In genomic region chr19:33704271-33704670, GRCh38 we compare ENCODE assay signal across 17 cellular contexts.
DNase-seq lines count a peak whose midpoint lies in the region; ATAC-seq, FAIRE-seq and TF ChIP-seq lines count a peak whose summit lies in the region.
"Had no signal": no experiment of that assay in that cellular context is flagged by ENCODE, and none has a peak within 500 bp of the region (broad histone marks: within the 10 kb centered on the region; RNA-seq: fewer than 3 reads in every experiment).

No MANE protein-coding gene starts in this region.

- FAIRE-seq in H1 (lab: Jason Lieb, UNC) (no peak), GM19239 (lab: Jason Lieb, UNC) (no peak)
- FAIRE-seq: GM12878, GM18507 had no signal

- CTCF ChIA-PET in SK-N-SH (lab: Yijun Ruan, JAX) = interaction anchor here (0.7 to 2.7 kb wide), 13 partner anchors 11 to 469 kb away, joined by 3 to 14 read pairs (median 4); no protein-coding TSS in a partner anchor
- CTCF ChIA-PET in H1 (lab: Charles Lee; ENCODE audit: partially characterized antibody) = interaction anchor here (0.7 to 2.1 kb wide), 12 partner anchors 12 to 288 kb away, joined by 3 to 6 read pairs (median 3); no protein-coding TSS in a partner anchor

- H2BK15ac ChIP-seq in H1 (ENCODE audit: low read length) = 0 out of 2 replicates have a peak overlapping the region, but pooled peaks have one; percentile 5

- H3K14ac ChIP-seq in H1 (ENCODE audit: insufficient read length) = no peak overlapping the region

- no peak overlapping the region for H2BK120ac ChIP-seq in H1 (replicated peaks; ENCODE audit: low read depth, low read length)

- H4K91ac ChIP-seq in H1 (replicated peaks; ENCODE audit: insufficient read length, low read length) = no peak overlapping the region

- no peak overlapping the region for H2AFZ ChIP-seq in SK-N-SH (ENCODE audit: low read depth)
- H2AFZ ChIP-seq in H1 (ENCODE audit: low read length) = no peak overlapping the region

- ATAC-seq in SK-N-SH treated with all-trans-retinoic acid at 6 μM for 48 hours = no peak
- ATAC-seq: GM12878 had no signal

- TF ChIP-seq POLR2A in H1 (IDR thresholded peaks at IDR 0.05; ENCODE audit: control extremely low read depth in 1 of 2, low read depth in 2 of 2, low read length in 2 of 2) = no peak
- no peak for TF ChIP-seq POLR2A in sigmoid colon (IDR thresholded peaks at IDR 0.05)

- POLR2A ChIA-PET in SK-N-SH (lab: Yijun Ruan, JAX) (no interaction called here), H1 (lab: Charles Lee; ENCODE audit: partially characterized antibody) (interaction anchor here (0.6 to 0.7 kb wide), 2 partner anchors 67 to 176 kb away, joined by 3 to 5 read pairs; no protein-coding TSS in a partner anchor)

- H3K9me3 ChIP-seq in SK-N-SH (no peaks in the 10 kb centered on the region), H1 (ENCODE audit: insufficient read depth in 2 of 2, low read depth in 1 of 2, low read length in 1 of 2) (no peaks in the 10 kb centered on the region), sigmoid colon (no peaks in the 10 kb centered on the region), ascending aorta (no peaks in the 10 kb centered on the region)

- no peaks in the 10 kb centered on the region for H3K36me3 Mint-ChIP-seq in CD14-positive monocyte
- H3K36me3 Mint-ChIP-seq: CD4-positive, CD25-positive, alpha-beta regulatory T cell had no signal

- H3K27ac ChIP-seq in SK-N-SH (ENCODE audit: low read depth in 2 of 2, low read length in 1 of 2) (no peak overlapping the region), H1 (ENCODE audit: low read depth, low read length) (no peak overlapping the region), sigmoid colon (no peak overlapping the region), ascending aorta (no peak overlapping the region)
- H3K27ac ChIP-seq: 22Rv1, HL-60 had no signal

- no peak overlapping the region for H4K8ac ChIP-seq in H1 (ENCODE audit: extremely low read depth, insufficient read depth, low read length)

- no peak overlapping the region for H2AK5ac ChIP-seq in H1 (ENCODE audit: low read depth, low read length)

- H3K56ac ChIP-seq in H1 (replicated peaks; ENCODE audit: insufficient read length, low read depth, low read length) = no peak overlapping the region

- no peaks in the 10 kb centered on the region for H3K79me2 ChIP-seq in SK-N-SH (ENCODE audit: insufficient read depth)
- no peaks in the 10 kb centered on the region for H3K79me2 ChIP-seq in H1 (ENCODE audit: control insufficient read depth in 1 of 2, insufficient read depth in 2 of 2, low read length in 2 of 2)

- no peak overlapping the region for H3K4me3 Mint-ChIP-seq in CD14-positive monocyte
- H3K4me3 Mint-ChIP-seq: CD4-positive, CD25-positive, alpha-beta regulatory T cell; HFFc6 had no signal

- DNase-seq in SK-N-SH (peak; percentile 16), CD14-positive monocyte (ENCODE audit: low spot score) (peak; percentile 21), H1 (ENCODE audit: low read depth in 1 of 2, low spot score in 2 of 2) (no peak), sigmoid colon (peak; percentile 30), NCI-H2107 (lab: John Stamatoyannopoulos, UW) (no peak), GM19239 (ENCODE audit: insufficient read length, low spot score) (no peak), ascending aorta (ENCODE audit: low spot score in 2 of 2) (no peak)
- DNase-seq: CD4-positive, CD25-positive, alpha-beta regulatory T cell; DMS79; GOT3; HCEC 1CT; HFFc6 had no signal

- no peak overlapping the region for H3K18ac ChIP-seq in H1 (ENCODE audit: extremely low read depth, low read length)

- H2BK20ac ChIP-seq in H1 (ENCODE audit: low read length) = no peak overlapping the region

- no peaks in the 10 kb centered on the region for H3K23me2 ChIP-seq in H1 (ENCODE audit: low read depth, low read length)

- no peaks in the 10 kb centered on the region for H3K9me3 Mint-ChIP-seq in CD14-positive monocyte

- no peaks in the 10 kb centered on the region for H3K27me3 Mint-ChIP-seq in CD14-positive monocyte (ENCODE audit: low read depth in 3 of 3)
- H3K27me3 Mint-ChIP-seq: CD4-positive, CD25-positive, alpha-beta regulatory T cell had no signal

- H3K79me1 ChIP-seq in H1 (ENCODE audit: low read depth, low read length) = no peaks in the 10 kb centered on the region; the same call in 1 of the 2 replicates

- H3K4ac ChIP-seq in H1 (replicated peaks; ENCODE audit: insufficient read length, low read depth, low read length) = no peak overlapping the region

- no peaks in the 10 kb centered on the region for H3K4me1 Mint-ChIP-seq in CD14-positive monocyte
- H3K4me1 Mint-ChIP-seq: CD4-positive, CD25-positive, alpha-beta regulatory T cell had no signal

- no peak overlapping the region for H3K23ac ChIP-seq in H1 (ENCODE audit: insufficient read length)

- H3K4me3 ChIP-seq in SK-N-SH (ENCODE audit: low read depth in 2 of 2, low read length in 1 of 2) = no peak overlapping the region
- H3K4me3 ChIP-seq in H1 (ENCODE audit: extremely low read depth in 1 of 4, insufficient read depth in 2 of 4, low read depth in 3 of 4, low read length in 4 of 4) = no peak overlapping the region
- H3K4me3 ChIP-seq in sigmoid colon = no peak overlapping the region
- no peak overlapping the region for H3K4me3 ChIP-seq in ascending aorta
- H3K4me3 ChIP-seq: GM12878 had no signal

- TF ChIP-seq RAD21 in SK-N-SH (IDR thresholded peaks at IDR 0.05; ENCODE audit: low read length) (no peak), H1 (IDR thresholded peaks at IDR 0.05 in 1 of 2, conservative IDR thresholded peaks at IDR 0.05 in 1 of 2; ENCODE audit: low read depth in 2 of 2, low read length in 2 of 2) (no peak)

- H3F3A ChIP-seq in SK-N-SH (replicated peaks; ENCODE audit: insufficient read depth) = no peaks in the 10 kb centered on the region

- no peaks in the 10 kb centered on the region for H3K9me2 ChIP-seq in SK-N-SH

- no peak overlapping the region for H2BK5ac ChIP-seq in H1 (ENCODE audit: low read depth, low read length)

- no peak overlapping the region for H3K27ac Mint-ChIP-seq in CD14-positive monocyte
- H3K27ac Mint-ChIP-seq: CD4-positive, CD25-positive, alpha-beta regulatory T cell; HFFc6 had no signal

- TF ChIP-seq CTCF in SK-N-SH (IDR thresholded peaks at IDR 0.05) = no peak
- TF ChIP-seq CTCF in CD14-positive monocyte (IDR thresholded peaks at IDR 0.05) = no peak
- no peak for TF ChIP-seq CTCF in H1 (IDR thresholded peaks at IDR 0.05; ENCODE audit: control extremely low read depth in 1 of 3, insufficient read depth in 1 of 3, low read depth in 1 of 3, low read length in 3 of 3)
- no peak for TF ChIP-seq CTCF in sigmoid colon (IDR thresholded peaks at IDR 0.05)
- TF ChIP-seq CTCF in ascending aorta (IDR thresholded peaks at IDR 0.05) = no peak

- H3K9ac ChIP-seq in SK-N-SH = no peak overlapping the region
- H3K9ac ChIP-seq in H1 (replicated peaks in 1 of 4; ENCODE audit: extremely low read depth in 1 of 4, low read depth in 3 of 4, low read length in 3 of 4) = no peak overlapping the region

- TF ChIP-seq EP300 in SK-N-SH (IDR thresholded peaks at IDR 0.05; ENCODE audit: borderline replicate concordance in 1 of 2, low read depth in 1 of 2, low read length in 1 of 2) (no peak), H1 (IDR thresholded peaks at IDR 0.05; ENCODE audit: borderline replicate concordance in 1 of 2, low read depth in 2 of 2, low read length in 2 of 2) (no peak), sigmoid colon (IDR thresholded peaks at IDR 0.05) (no peak)

- H3K4me2 ChIP-seq in SK-N-SH (no peak overlapping the region), H1 (ENCODE audit: insufficient read depth in 1 of 2, low read depth in 2 of 2, low read length in 2 of 2) (no peak overlapping the region)

- no peak overlapping the region for H2BK12ac ChIP-seq in H1 (ENCODE audit: low read depth, low read length)

- H3K4me1 ChIP-seq in SK-N-SH (ENCODE audit: control insufficient read depth in 1 of 2, insufficient read depth in 2 of 2, low read depth in 1 of 2, low read length in 1 of 2) (peaks cover 0 to 34% of the 10 kb centered on the region in 2 experiments; a peak in 1 of 4 replicates), H1 (replicated peaks in 1 of 4; ENCODE audit: control insufficient read depth in 3 of 4, insufficient read depth in 4 of 4, low read length in 3 of 4) (peaks cover 0 to 8% (median 3%) of the 10 kb centered on the region in 4 experiments; a peak in 6 of 7 replicates), sigmoid colon (no peaks in the 10 kb centered on the region), ascending aorta (no peaks in the 10 kb centered on the region)

- H3K27me3 ChIP-seq in SK-N-SH (ENCODE audit: insufficient read depth) = no peaks in the 10 kb centered on the region
- no peaks in the 10 kb centered on the region for H3K27me3 ChIP-seq in H1 (replicated peaks in 1 of 4; ENCODE audit: control insufficient read depth in 3 of 4, extremely low read depth in 1 of 4, insufficient read depth in 3 of 4, low read length in 3 of 4)
- H3K27me3 ChIP-seq in sigmoid colon = no peaks in the 10 kb centered on the region
- no peaks in the 10 kb centered on the region for H3K27me3 ChIP-seq in ascending aorta

- 40% methylated on average over 2 of the region's 2 CpGs for WGBS in SK-N-SH (ENCODE audit: low lambda C conversion rate)
- 100% methylated on average over 2 of the region's 2 CpGs; no CpG with 5 or more reads in 1 of the 2 experiments for WGBS in H1 (ENCODE audit: extremely low coverage in 1 of 2, insufficient coverage in 1 of 2, insufficient read length in 1 of 2, insufficient replicate concordance in 2 of 2, low coverage in 1 of 2, low lambda C conversion rate in 2 of 2, missing lambda C conversion rate in 1 of 2), 2 experiments
- 71 to 72% methylated on average over 2 of the region's 2 CpGs for WGBS in sigmoid colon, 2 donors

- H3K36me3 ChIP-seq in SK-N-SH (replicated peaks in 1 of 2; ENCODE audit: control insufficient read depth in 1 of 2, insufficient read depth in 2 of 2, low read length in 1 of 2) (no peaks in the 10 kb centered on the region), H1 (ENCODE audit: control insufficient read depth in 2 of 4, insufficient read depth in 4 of 4, low read length in 3 of 4) (no peaks in the 10 kb centered on the region), sigmoid colon (no peaks in the 10 kb centered on the region), ascending aorta (no peaks in the 10 kb centered on the region)

- no peaks in the 10 kb centered on the region for H4K20me1 ChIP-seq in SK-N-SH (ENCODE audit: insufficient read depth)
- peaks cover 0 to 3% of the 10 kb centered on the region in 2 experiments for H4K20me1 ChIP-seq in H1 (replicated peaks in 1 of 2; ENCODE audit: control insufficient read depth in 1 of 2, insufficient read depth in 2 of 2, low read length in 2 of 2)

- intact Hi-C loops in CD14-positive monocyte (cut with micrococcal nuclease) = no loop called here
- intact Hi-C loops in sigmoid colon (cut with DNase I) = no loop called here
- intact Hi-C loops in ascending aorta (cut with DNase I) = no loop called here

- H4K5ac ChIP-seq in H1 (ENCODE audit: insufficient read length, low read depth, low read length) = no peak overlapping the region

TF ChIP-seq in SK-N-SH, 30 proteins besides CTCF, POLR2A, EP300 and RAD21 (continues in another document):
- TF ChIP-seq ELF1 (IDR thresholded peaks at IDR 0.05) (no peak), JUND (IDR thresholded peaks at IDR 0.05) (no peak)

TF ChIP-seq in H1, 55 proteins besides CTCF, POLR2A, EP300 and RAD21:
- TF ChIP-seq POLR2AphosphoS5 (IDR thresholded peaks at IDR 0.05; ENCODE audit: low read depth, low read length) (no peak), EZH2 (IDR thresholded peaks at IDR 0.05; ENCODE audit: low read depth, low read length, severe bottlenecking) (no peak), CBX5 (IDR thresholded peaks at IDR 0.05; ENCODE audit: low read depth, low read length) (no peak)

Comparison
In these comparisons a context has a peak if more than half of its experiments do, and no peak if none do; other contexts are left out.
1. DNase-seq: peak in SK-N-SH (single experiment), CD14-positive monocyte (single experiment) and sigmoid colon (single experiment); none in H1 (0 of 2), NCI-H2107 (single experiment), GM19239 (single experiment) and ascending aorta (0 of 2).